26 cellular contexts compared by ENCODE assay signal in genomic region chr17:3678821-3679175, GRCh38. TPM values are rescaled to one million over a fixed set of nuclear protein-coding genes. Genes with fewer than 3 reads are reported as not detected.
"Had no signal": no experiment of that assay in that cellular context is flagged by ENCODE, and none has a peak within 500 bp of the region (broad histone marks: within the 10 kb centered on the region; RNA-seq: fewer than 3 reads in every experiment).

No MANE protein-coding gene starts in this region.

- FAIRE-seq: endometrium, islet of Langerhans, small intestine had no signal

- H3K4me3 ChIP-seq: coronary artery, esophagus squamous epithelium, gastrocnemius medialis, heart left ventricle, hepatocyte, mucosa of descending colon, prostate gland, right atrium auricular region, transverse colon, upper lobe of right lung, uterus had no signal

- H3K4me1 ChIP-seq: gastrocnemius medialis, prostate gland, right atrium auricular region, transverse colon, upper lobe of right lung, uterus had no signal

- H3K36me3 Mint-ChIP-seq: mesothelial cell of epicardium; naive B cell; natural killer cell treated with Interleukin-12 subunit alpha and Interleukin-12 subunit beta and Interleukin-15 and Interleukin-18, amount 100 ng/mL, for 72 hours had no signal

- H3K79me2 ChIP-seq: hepatocyte had no signal

- DNase-seq: effector memory CD8-positive, alpha-beta T cell; erythroblast; esophagus squamous epithelium; heart left ventricle; mesenchymal stem cell; mucosa of descending colon; naive B cell; stimulated activated CD4-positive, alpha-beta T cell treated with anti-CD3 and anti-CD28 coated beads, Interleukin-15, amount 100 ng/mL, for 24 hours; stimulated activated CD4-positive, alpha-beta T cell treated with anti-CD3 and anti-CD28 coated beads, Interleukin-2, amount 100 ng/mL, for 48 hours; stimulated activated naive B cell treated with anti-CD40 and anti-IgM and Interleukin-4, amounts not matched to agents 10 μg/mL and 1 μg/mL and 100 μg/mL, for 72 hours; transverse colon; upper lobe of right lung; uterus had no signal

- H3K4me3 Mint-ChIP-seq: effector memory CD8-positive, alpha-beta T cell; mesothelial cell of epicardium; naive B cell; natural killer cell treated with Interleukin-12 subunit alpha and Interleukin-12 subunit beta and Interleukin-15 and Interleukin-18, amount 100 ng/mL, for 72 hours; neural crest cell; stimulated activated naive B cell treated with anti-CD40 and anti-IgM and Interleukin-4, amounts not matched to agents 10 μg/mL and 1 μg/mL and 100 μg/mL, for 72 hours; stimulated activated naive CD8-positive, alpha-beta T cell treated with anti-CD3 and anti-CD28 coated beads, Interleukin-15, Interleukin-2, amounts not matched to agents 100 ng/mL and 50 ng/mL, for 24 hours had no signal

- H3K27me3 ChIP-seq: gastrocnemius medialis, hepatocyte, right atrium auricular region, uterus had no signal

- H3K9me3 Mint-ChIP-seq: effector memory CD8-positive, alpha-beta T cell; mesothelial cell of epicardium; naive B cell; natural killer cell treated with Interleukin-12 subunit alpha and Interleukin-12 subunit beta and Interleukin-15 and Interleukin-18, amount 100 ng/mL, for 72 hours; neural crest cell; stimulated activated naive B cell treated with anti-CD40 and anti-IgM and Interleukin-4, amounts not matched to agents 10 μg/mL and 1 μg/mL and 100 μg/mL, for 72 hours; stimulated activated naive CD8-positive, alpha-beta T cell treated with anti-CD3 and anti-CD28 coated beads, Interleukin-15, Interleukin-2, amounts not matched to agents 100 ng/mL and 50 ng/mL, for 24 hours had no signal

- H3K4me1 Mint-ChIP-seq: mesothelial cell of epicardium had no signal

- H2AFZ ChIP-seq: hepatocyte had no signal

- H3K27ac Mint-ChIP-seq: mesothelial cell of epicardium; stimulated activated naive CD8-positive, alpha-beta T cell treated with anti-CD3 and anti-CD28 coated beads, Interleukin-15, Interleukin-2, amounts not matched to agents 100 ng/mL and 50 ng/mL, for 24 hours had no signal

- ATAC-seq: effector memory CD8-positive, alpha-beta T cell; left lobe of liver; mucosa of descending colon; stimulated activated naive B cell treated with anti-CD40 and anti-IgM and Interleukin-4, amounts not matched to agents 10 μg/mL and 1 μg/mL and 100 μg/mL, for 72 hours had no signal

- H3K36me3 ChIP-seq: esophagus squamous epithelium, prostate gland, right atrium auricular region, transverse colon, upper lobe of right lung, uterus had no signal

- H3K4me2 ChIP-seq: hepatocyte had no signal

- H3K27ac ChIP-seq: coronary artery, esophagus squamous epithelium, heart left ventricle, hepatocyte, prostate gland, right atrium auricular region, transverse colon, upper lobe of right lung, uterus had no signal

- H3K27me3 Mint-ChIP-seq: effector memory CD8-positive, alpha-beta T cell; naive B cell; natural killer cell treated with Interleukin-12 subunit alpha and Interleukin-12 subunit beta and Interleukin-15 and Interleukin-18, amount 100 ng/mL, for 72 hours; stimulated activated naive B cell treated with anti-CD40 and anti-IgM and Interleukin-4, amounts not matched to agents 10 μg/mL and 1 μg/mL and 100 μg/mL, for 72 hours; stimulated activated naive CD8-positive, alpha-beta T cell treated with anti-CD3 and anti-CD28 coated beads, Interleukin-15, Interleukin-2, amounts not matched to agents 100 ng/mL and 50 ng/mL, for 24 hours had no signal

- H3K9me3 ChIP-seq: esophagus squamous epithelium, gastrocnemius medialis, heart left ventricle, mucosa of descending colon, prostate gland, right atrium auricular region, transverse colon, upper lobe of right lung, uterus had no signal

RNA-seq across cellular contexts. Expression of gene P2RX5, which starts 17.2 kb away (rescaled TPM):
- total RNA-seq: hepatocyte, left lobe of liver had no signal
- polyA plus RNA-seq: hepatocyte had no signal
